In the genomic region with DNA sequence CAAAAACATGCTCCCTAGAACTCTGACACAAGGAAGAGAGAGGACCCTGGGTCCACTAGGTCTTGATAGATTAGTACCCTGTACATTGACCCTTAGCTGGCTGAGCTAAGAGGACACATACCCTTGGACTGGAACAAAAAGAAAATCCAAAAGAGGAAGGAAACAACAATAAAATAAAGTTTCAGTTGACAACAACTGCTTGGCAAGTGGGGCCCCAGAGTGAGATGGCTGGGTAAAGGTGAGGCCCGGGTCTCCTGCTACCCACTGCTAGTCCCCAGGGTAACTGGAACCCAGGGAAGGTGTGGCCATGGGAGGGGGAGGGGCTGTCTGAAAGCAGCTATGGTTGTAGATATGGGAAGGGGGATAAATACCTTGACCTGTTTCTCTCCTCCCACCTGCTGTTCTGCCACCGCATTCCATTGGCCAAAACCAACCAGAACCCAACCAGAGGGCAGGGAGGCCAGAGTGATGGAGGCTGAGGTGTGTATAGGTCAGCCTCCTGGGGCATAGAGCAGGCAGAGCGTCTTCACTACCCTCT, we compare ENCODE assay signal across 1 cellular context.
TF ChIP-seq lines count a peak whose summit lies in the region.

No MANE protein-coding gene starts in this region.

TF ChIP-seq in IMR-90, 13 proteins besides CTCF, POLR2A, EP300 and RAD21:
- TF ChIP-seq, protein P1, sequence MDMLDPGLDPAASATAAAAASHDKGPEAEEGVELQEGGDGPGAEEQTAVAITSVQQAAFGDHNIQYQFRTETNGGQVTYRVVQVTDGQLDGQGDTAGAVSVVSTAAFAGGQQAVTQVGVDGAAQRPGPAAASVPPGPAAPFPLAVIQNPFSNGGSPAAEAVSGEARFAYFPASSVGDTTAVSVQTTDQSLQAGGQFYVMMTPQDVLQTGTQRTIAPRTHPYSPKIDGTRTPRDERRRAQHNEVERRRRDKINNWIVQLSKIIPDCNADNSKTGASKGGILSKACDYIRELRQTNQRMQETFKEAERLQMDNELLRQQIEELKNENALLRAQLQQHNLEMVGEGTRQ (IDR thresholded peaks at IDR 0.05; ENCODE audit: low read depth, low read length), result no peak
- TF ChIP-seq RFX5 (IDR thresholded peaks at IDR 0.05; ENCODE audit: low read depth, low read length), result no peak
- TF ChIP-seq MAZ (IDR thresholded peaks at IDR 0.05; ENCODE audit: borderline replicate concordance, low read depth, low read length), result no peak
- no peak for TF ChIP-seq MXI1 (IDR thresholded peaks at IDR 0.05; ENCODE audit: borderline replicate concordance, low read depth, low read length)
- TF ChIP-seq MAFK (IDR thresholded peaks at IDR 0.05; ENCODE audit: low read depth, low read length), result no peak
- no peak for TF ChIP-seq SMC3 (IDR thresholded peaks at IDR 0.05; ENCODE audit: low read depth, low read length)
- no peak for TF ChIP-seq CHD1 (IDR thresholded peaks at IDR 0.05; ENCODE audit: low read depth, low read length)
- no peak for TF ChIP-seq NFE2L2 (IDR thresholded peaks at IDR 0.05; ENCODE audit: low read depth, low read length)
- TF ChIP-seq ELK1 (IDR thresholded peaks at IDR 0.05; ENCODE audit: borderline replicate concordance, low read depth, low read length), result no peak
- TF ChIP-seq BHLHE40 (IDR thresholded peaks at IDR 0.05; ENCODE audit: low read depth, low read length), result no peak
- TF ChIP-seq FOS (IDR thresholded peaks at IDR 0.05; ENCODE audit: low read depth, low read length), result no peak
- no peak for TF ChIP-seq RCOR1 (IDR thresholded peaks at IDR 0.05; ENCODE audit: insufficient replicate concordance, low read length)
- no peak for TF ChIP-seq CEBPB (IDR thresholded peaks at IDR 0.05; ENCODE audit: low read depth, low read length)
